ENCODE assay signal across 23 cellular contexts in the genomic region with DNA sequence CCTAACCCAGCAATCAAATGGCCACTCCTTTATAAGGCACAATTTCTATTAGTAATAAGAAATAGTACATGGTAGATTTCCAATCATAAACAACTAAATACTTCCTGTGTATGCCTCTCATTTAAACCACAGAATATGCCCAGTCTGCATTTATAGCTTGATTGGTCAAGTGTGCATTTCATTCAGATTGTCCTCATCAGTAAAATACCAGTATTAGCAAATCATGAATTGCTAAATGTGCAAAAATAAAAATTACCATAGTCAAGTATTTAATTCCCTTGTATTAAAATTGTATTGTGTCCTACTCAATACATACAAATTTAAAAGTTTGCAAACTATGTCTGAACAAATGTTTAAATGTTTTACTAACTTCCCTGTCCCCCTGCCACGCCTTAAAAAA.
DNase-seq lines count a peak whose midpoint lies in the region; ATAC-seq, FAIRE-seq and TF ChIP-seq lines count a peak whose summit lies in the region.
"Had no signal": no experiment of that assay in that cellular context is flagged by ENCODE, and none has a peak within 500 bp of the region (broad histone marks: within the 10 kb centered on the region; RNA-seq: fewer than 3 reads in every experiment).

No MANE protein-coding gene starts in this region.

- TF ChIP-seq POLR2A in A549 (IDR thresholded peaks at IDR 0.05; ENCODE audit: low read length) (no peak), IMR-90 (IDR thresholded peaks at IDR 0.05; ENCODE audit: low read depth, low read length) (no peak), transverse colon (IDR thresholded peaks at IDR 0.05) (no peak)

- in situ Hi-C loops in IMR-90 (cut with MboI; ENCODE audit: low sequenced_read_pairs): no loop called here
- in situ Hi-C loops in transverse colon (cut with MboI; ENCODE audit: low pct_ligation_motif_present in 1 of 4, low pct_unique_long_range_greater_than_20kb in 1 of 4, low sequenced_read_pairs in 3 of 4): no loop called here

- H3K79me1 ChIP-seq in IMR-90 (ENCODE audit: low read depth in 1 of 2, low read length in 2 of 2): no peaks in the 10 kb centered on the region
- no peaks in the 10 kb centered on the region for H3K79me1 ChIP-seq in mesendoderm (ENCODE audit: low read length)

- no peak for DNase-seq in activated naive CD4-positive, alpha-beta T cell treated with anti-CD3 and anti-CD28 coated beads, Interleukin-2, amount 10 ng/mL, durations not matched to agents 7 days and 5 days
- DNase-seq in activated naive CD4-positive, alpha-beta T cell treated with anti-CD3 and anti-CD28 coated beads for 36 hours: no peak
- DNase-seq in A549 (ENCODE audit: low read depth in 1 of 2, low spot score in 1 of 2): no peak
- no peak for DNase-seq in IMR-90
- no peak for DNase-seq in transverse colon
- DNase-seq in activated CD4-positive, alpha-beta memory T cell treated with anti-CD3 and anti-CD28 coated beads, Interleukin-2, amount 10 ng/mL, durations not matched to agents 7 days and 5 days: no peak
- no peak for DNase-seq in mesendoderm
- DNase-seq: 8988T; AML-193; Caco-2; Calu3; CD4-positive, alpha-beta T cell; CD8-positive, alpha-beta T cell; DMS79 treated with DMSO at 0.1 percent for 48 hours; GF-D8 had no signal

- H4K8ac ChIP-seq in IMR-90 (ENCODE audit: low read depth in 2 of 2, low read length in 2 of 2) (no peak overlapping the region), mesendoderm (ENCODE audit: low read depth, low read length) (no peak overlapping the region)

- FAIRE-seq in A549 (lab: Jason Lieb, UNC): no peak
- FAIRE-seq: A204.1, D721Med, G401.6, GM12891, GM19239 had no signal

- H3K9me1 ChIP-seq in IMR-90 (ENCODE audit: insufficient read depth, low read length): no peaks in the 10 kb centered on the region

- H3K9ac ChIP-seq in IMR-90 (ENCODE audit: low read depth, low read length): no peak overlapping the region
- H3K9ac ChIP-seq in mesendoderm (ENCODE audit: low read length): no peak overlapping the region
- H3K9ac ChIP-seq: BLaER1 treated with 17β-estradiol and CSF1 and Interleukin-3, amounts not matched to agents 10 nM and 100 nM had no signal

- peaks cover 2% of the 10 kb centered on the region for H3K9me3 Mint-ChIP-seq in activated naive CD4-positive, alpha-beta T cell treated with anti-CD3 and anti-CD28 coated beads, Interleukin-2, amount 10 ng/mL, durations not matched to agents 7 days and 5 days
- H3K9me3 Mint-ChIP-seq in activated naive CD4-positive, alpha-beta T cell treated with anti-CD3 and anti-CD28 coated beads for 36 hours: no peaks in the 10 kb centered on the region
- no peaks in the 10 kb centered on the region for H3K9me3 Mint-ChIP-seq in activated CD4-positive, alpha-beta memory T cell treated with anti-CD3 and anti-CD28 coated beads, Interleukin-2, amount 10 ng/mL, durations not matched to agents 7 days and 5 days
- H3K9me3 Mint-ChIP-seq: CD4-positive, alpha-beta T cell; CD8-positive, alpha-beta T cell had no signal

- CTCF ChIA-PET in activated naive CD4-positive, alpha-beta T cell treated with anti-CD3 and anti-CD28 coated beads, Interleukin-2, amount 10 ng/mL, durations not matched to agents 7 days and 5 days (lab: Charles Lee): no interaction called here
- CTCF ChIA-PET in activated naive CD4-positive, alpha-beta T cell treated with anti-CD3 and anti-CD28 coated beads for 36 hours (lab: Charles Lee): no interaction called here
- CTCF ChIA-PET in A549 (lab: Yijun Ruan, JAX) (interaction anchor here (0.6 to 0.8 kb wide), 3 partner anchors 64 to 337 kb away, joined by 3 read pairs; no protein-coding TSS in a partner anchor), IMR-90 (lab: Yijun Ruan, JAX) (no interaction called here)
- CTCF ChIA-PET in activated CD4-positive, alpha-beta memory T cell treated with anti-CD3 and anti-CD28 coated beads, Interleukin-2, amount 10 ng/mL, durations not matched to agents 7 days and 5 days (lab: Charles Lee): interaction anchor here (0.8 kb wide), 1 partner anchor 337 kb away, joined by 3 read pairs; no protein-coding TSS in a partner anchor

- TF ChIP-seq RAD21 in A549 (conservative IDR thresholded peaks at IDR 0.05 in 1 of 2, IDR thresholded peaks at IDR 0.05 in 1 of 2): no peak
- TF ChIP-seq RAD21 in IMR-90 (IDR thresholded peaks at IDR 0.05; ENCODE audit: low read length): no peak

- H2AK5ac ChIP-seq in IMR-90 (ENCODE audit: low read depth, low read length) (no peak overlapping the region), mesendoderm (ENCODE audit: low read length) (no peak overlapping the region)

- no peaks in the 10 kb centered on the region for H3K4me1 ChIP-seq in A549
- no peaks in the 10 kb centered on the region for H3K4me1 ChIP-seq in IMR-90 (ENCODE audit: control insufficient read depth, insufficient read depth, low read length)
- H3K4me1 ChIP-seq in transverse colon: peaks cover 0 to 16% (median 0%) of the 10 kb centered on the region in 4 donors
- H3K4me1 ChIP-seq in mesendoderm (ENCODE audit: control insufficient read depth, low read depth, low read length): no peaks in the 10 kb centered on the region
- H3K4me1 ChIP-seq: BLaER1 treated with 17β-estradiol and CSF1 and Interleukin-3, amounts not matched to agents 10 nM and 100 nM; Caco-2 had no signal

- intact Hi-C loops in activated naive CD4-positive, alpha-beta T cell treated with anti-CD3 and anti-CD28 coated beads for 36 hours (cut with micrococcal nuclease): no loop called here
- intact Hi-C loops in IMR-90 (cut with micrococcal nuclease): no loop called here
- intact Hi-C loops in transverse colon (cut with DNase I; ENCODE audit: low total_unique reads): no loop called here

- H3K79me2 ChIP-seq in mesendoderm (ENCODE audit: control insufficient read depth, insufficient read depth, low read length): no peaks in the 10 kb centered on the region

- H3K27ac ChIP-seq in A549: no peak overlapping the region
- no peak overlapping the region for H3K27ac ChIP-seq in IMR-90 (ENCODE audit: insufficient read depth, low read length)
- peak overlapping the region in 3 of 4 donors; percentile 43 to 65 (median 64) for H3K27ac ChIP-seq in transverse colon
- no peak overlapping the region for H3K27ac ChIP-seq in mesendoderm (ENCODE audit: low read depth, low read length)
- H3K27ac ChIP-seq: BLaER1 treated with 17β-estradiol and CSF1 and Interleukin-3, amounts not matched to agents 10 nM and 100 nM; C4-2B had no signal

- peak overlapping the region; percentile 24 for H3K27ac Mint-ChIP-seq in activated naive CD4-positive, alpha-beta T cell treated with anti-CD3 and anti-CD28 coated beads, Interleukin-2, amount 10 ng/mL, durations not matched to agents 7 days and 5 days
- H3K27ac Mint-ChIP-seq in activated naive CD4-positive, alpha-beta T cell treated with anti-CD3 and anti-CD28 coated beads for 36 hours: no peak overlapping the region
- no peak overlapping the region for H3K27ac Mint-ChIP-seq in activated CD4-positive, alpha-beta memory T cell treated with anti-CD3 and anti-CD28 coated beads, Interleukin-2, amount 10 ng/mL, durations not matched to agents 7 days and 5 days
- H3K27ac Mint-ChIP-seq: B cell; CD4-positive, alpha-beta T cell had no signal

- H3K27me3 ChIP-seq in IMR-90 (ENCODE audit: control insufficient read depth, insufficient read depth, low read length) (no peaks in the 10 kb centered on the region), transverse colon (no peaks in the 10 kb centered on the region), mesendoderm (ENCODE audit: insufficient read depth, low read length, poor library complexity) (no peaks in the 10 kb centered on the region)
- H3K27me3 ChIP-seq: BLaER1 treated with 17β-estradiol and CSF1 and Interleukin-3, amounts not matched to agents 10 nM and 100 nM had no signal

- H3K4me3 ChIP-seq in A549 (no peak overlapping the region), IMR-90 (ENCODE audit: insufficient read depth, low read depth, low read length) (no peak overlapping the region), transverse colon (no peak overlapping the region), mesendoderm (ENCODE audit: low read length) (no peak overlapping the region)
- H3K4me3 ChIP-seq: BLaER1 treated with 17β-estradiol and CSF1 and Interleukin-3, amounts not matched to agents 10 nM and 100 nM had no signal

- H3K27me3 Mint-ChIP-seq in activated naive CD4-positive, alpha-beta T cell treated with anti-CD3 and anti-CD28 coated beads, Interleukin-2, amount 10 ng/mL, durations not matched to agents 7 days and 5 days: no peaks in the 10 kb centered on the region
- no peaks in the 10 kb centered on the region for H3K27me3 Mint-ChIP-seq in activated naive CD4-positive, alpha-beta T cell treated with anti-CD3 and anti-CD28 coated beads for 36 hours (ENCODE audit: low read depth)
- no peaks in the 10 kb centered on the region for H3K27me3 Mint-ChIP-seq in activated CD4-positive, alpha-beta memory T cell treated with anti-CD3 and anti-CD28 coated beads, Interleukin-2, amount 10 ng/mL, durations not matched to agents 7 days and 5 days
- H3K27me3 Mint-ChIP-seq: B cell; CD4-positive, alpha-beta T cell had no signal

- POLR2A ChIA-PET in A549 (lab: Yijun Ruan, JAX): no interaction called here
- POLR2A ChIA-PET in IMR-90 (lab: Charles Lee; ENCODE audit: unreplicated experiment): no interaction called here
- POLR2A ChIA-PET in activated CD4-positive, alpha-beta memory T cell treated with anti-CD3 and anti-CD28 coated beads, Interleukin-2, amount 10 ng/mL, durations not matched to agents 7 days and 5 days (lab: Charles Lee): no interaction called here

- no peak overlapping the region for H4K5ac ChIP-seq in IMR-90 (ENCODE audit: low read depth, low read length)
- no peak overlapping the region for H4K5ac ChIP-seq in mesendoderm (ENCODE audit: low read length)

- H3K36me3 ChIP-seq in IMR-90 (ENCODE audit: control insufficient read depth, insufficient read depth, low read length) (0 out of 2 replicates have a peak, but pooled peaks cover 3% of the 10 kb centered on the region), transverse colon (peaks cover 0 to 4% (median 0%) of the 10 kb centered on the region in 4 donors), mesendoderm (ENCODE audit: control insufficient read depth, insufficient read depth, low read length) (no peaks in the 10 kb centered on the region)

- H3K18ac ChIP-seq in IMR-90 (ENCODE audit: low read depth, low read length) (no peak overlapping the region), mesendoderm (ENCODE audit: low read length) (no peak overlapping the region)

- H3K36me3 Mint-ChIP-seq in activated naive CD4-positive, alpha-beta T cell treated with anti-CD3 and anti-CD28 coated beads, Interleukin-2, amount 10 ng/mL, durations not matched to agents 7 days and 5 days: peaks cover 36% of the 10 kb centered on the region
- H3K36me3 Mint-ChIP-seq in activated naive CD4-positive, alpha-beta T cell treated with anti-CD3 and anti-CD28 coated beads for 36 hours (ENCODE audit: low read depth): peaks cover 19% of the 10 kb centered on the region
- peaks cover 22% of the 10 kb centered on the region for H3K36me3 Mint-ChIP-seq in activated CD4-positive, alpha-beta memory T cell treated with anti-CD3 and anti-CD28 coated beads, Interleukin-2, amount 10 ng/mL, durations not matched to agents 7 days and 5 days (ENCODE audit: low read depth)

- H4K20me1 ChIP-seq in IMR-90 (ENCODE audit: insufficient read depth, low read length): no peaks in the 10 kb centered on the region

- H3K23ac ChIP-seq in IMR-90 (ENCODE audit: low read depth, low read length) (no peak overlapping the region), mesendoderm (ENCODE audit: low read length) (no peak overlapping the region)

- no peak overlapping the region for H3K4me3 Mint-ChIP-seq in activated naive CD4-positive, alpha-beta T cell treated with anti-CD3 and anti-CD28 coated beads, Interleukin-2, amount 10 ng/mL, durations not matched to agents 7 days and 5 days
- H3K4me3 Mint-ChIP-seq in activated naive CD4-positive, alpha-beta T cell treated with anti-CD3 and anti-CD28 coated beads for 36 hours: no peak overlapping the region
- H3K4me3 Mint-ChIP-seq in activated CD4-positive, alpha-beta memory T cell treated with anti-CD3 and anti-CD28 coated beads, Interleukin-2, amount 10 ng/mL, durations not matched to agents 7 days and 5 days: no peak overlapping the region
- H3K4me3 Mint-ChIP-seq: B cell; CD4-positive, alpha-beta T cell; CD8-positive, alpha-beta T cell had no signal

- H3K4me1 Mint-ChIP-seq in activated naive CD4-positive, alpha-beta T cell treated with anti-CD3 and anti-CD28 coated beads, Interleukin-2, amount 10 ng/mL, durations not matched to agents 7 days and 5 days: no peaks in the 10 kb centered on the region
- no peaks in the 10 kb centered on the region for H3K4me1 Mint-ChIP-seq in activated naive CD4-positive, alpha-beta T cell treated with anti-CD3 and anti-CD28 coated beads for 36 hours (ENCODE audit: low read depth)
- H3K4me1 Mint-ChIP-seq in activated CD4-positive, alpha-beta memory T cell treated with anti-CD3 and anti-CD28 coated beads, Interleukin-2, amount 10 ng/mL, durations not matched to agents 7 days and 5 days: no peaks in the 10 kb centered on the region

- H2BK120ac ChIP-seq in IMR-90 (ENCODE audit: low read depth, low read length): no peak overlapping the region
- H2BK120ac ChIP-seq in mesendoderm (ENCODE audit: low read depth, low read length): no peak overlapping the region

- TF ChIP-seq EP300 in A549 (IDR thresholded peaks at IDR 0.05): no peak
- no peak for TF ChIP-seq EP300 in transverse colon (IDR thresholded peaks at IDR 0.05; ENCODE audit: low read depth)

- H3K9me3 ChIP-seq in A549 (no peaks in the 10 kb centered on the region), IMR-90 (ENCODE audit: control insufficient read depth, insufficient read depth, low read length) (no peaks in the 10 kb centered on the region), transverse colon (no peaks in the 10 kb centered on the region)
- H3K9me3 ChIP-seq: BLaER1 treated with 17β-estradiol and CSF1 and Interleukin-3, amounts not matched to agents 10 nM and 100 nM; Caco-2 had no signal

- no peak overlapping the region for H2AFZ ChIP-seq in IMR-90 (replicated peaks; ENCODE audit: low read length, poor library complexity)

- ATAC-seq in A549 (no peak), IMR-90 (ENCODE audit: low read depth) (no peak)
- ATAC-seq: CD8-positive, alpha-beta T cell had no signal

- H3K4ac ChIP-seq in IMR-90 (ENCODE audit: low read depth, low read length) (no peak overlapping the region), mesendoderm (ENCODE audit: low read depth, low read length) (no peak overlapping the region)

- no peak overlapping the region for H2AK9ac ChIP-seq in IMR-90 (replicated peaks; ENCODE audit: low read depth, low read length, poor library complexity)

- H4K91ac ChIP-seq in IMR-90 (ENCODE audit: insufficient read depth, low read depth, low read length): no peak overlapping the region

- H3K14ac ChIP-seq in IMR-90 (replicated peaks; ENCODE audit: low read depth, low read length): no peak overlapping the region

- no peak overlapping the region for H2BK5ac ChIP-seq in IMR-90 (ENCODE audit: low read depth, low read length, poor library complexity, severe bottlenecking)
- H2BK5ac ChIP-seq in mesendoderm (ENCODE audit: low read length): no peak overlapping the region

- no peak for TF ChIP-seq CTCF in A549 (IDR thresholded peaks at IDR 0.05)
- no peak for TF ChIP-seq CTCF in IMR-90 (conservative IDR thresholded peaks at IDR 0.05; ENCODE audit: low read depth, low read length)
- no peak for TF ChIP-seq CTCF in transverse colon (IDR thresholded peaks at IDR 0.05)

- H3K56ac ChIP-seq in IMR-90 (ENCODE audit: extremely low read depth, insufficient read depth, low read length): no peak overlapping the region
- no peak overlapping the region for H3K56ac ChIP-seq in mesendoderm (ENCODE audit: low read length)

- WGBS in A549 (ENCODE audit: missing lambda C conversion rate): 65% methylated on average over 1 of the region's 1 CpG
- no CpG with 5 or more reads among the region's 1 CpG for WGBS in IMR-90 (ENCODE audit: extremely low coverage in 2 of 2, insufficient read length in 1 of 2), 2 experiments
- 11 to 49% methylated on average over 1 of the region's 1 CpG for WGBS in transverse colon (ENCODE audit: low coverage in 1 of 2), 2 donors
- no CpG with 5 or more reads among the region's 1 CpG for WGBS in mesendoderm (ENCODE audit: extremely low coverage, insufficient coverage, low lambda C conversion rate)

- H2BK15ac ChIP-seq in IMR-90 (ENCODE audit: low read depth, low read length) (no peak overlapping the region), mesendoderm (replicated peaks; ENCODE audit: low read depth) (no peak overlapping the region)

- no TSS peak for BruUV-seq in IMR-90 (replicated peaks; lab: Mats Ljungman, UMichigan)

- dilution Hi-C loops in IMR-90 (cut with HindIII; ENCODE audit: low sequenced_read_pairs, unreplicated experiment): no loop called here

- no peak overlapping the region for H2BK20ac ChIP-seq in IMR-90 (ENCODE audit: low read depth, low read length)

- H3K4me2 ChIP-seq in A549 (no peak overlapping the region), IMR-90 (ENCODE audit: low read depth, low read length) (no peak overlapping the region), mesendoderm (ENCODE audit: low read length) (no peak overlapping the region)
- H3K4me2 ChIP-seq: BLaER1 treated with 17β-estradiol and CSF1 and Interleukin-3, amounts not matched to agents 10 nM and 100 nM had no signal

Comparison
In these comparisons a context has a peak if more than half of its experiments do, and no peak if none do; other contexts are left out.
1. H3K27ac ChIP-seq: peak in transverse colon (3 of 4); none in A549 (0 of 2), IMR-90 (single experiment) and mesendoderm (single experiment).
2. CTCF ChIA-PET loops: an anchor here in A549 (0.6 to 0.8 kb wide) and activated CD4-positive, alpha-beta memory T cell treated with anti-CD3 and anti-CD28 coated beads, Interleukin-2, amount 10 ng/mL, durations not matched to agents 7 days and 5 days (0.8 kb wide); none called in activated naive CD4-positive, alpha-beta T cell treated with anti-CD3 and anti-CD28 coated beads, Interleukin-2, amount 10 ng/mL, durations not matched to agents 7 days and 5 days, activated naive CD4-positive, alpha-beta T cell treated with anti-CD3 and anti-CD28 coated beads for 36 hours and IMR-90.